8 cellular contexts compared by ENCODE assay signal in the genomic region with DNA sequence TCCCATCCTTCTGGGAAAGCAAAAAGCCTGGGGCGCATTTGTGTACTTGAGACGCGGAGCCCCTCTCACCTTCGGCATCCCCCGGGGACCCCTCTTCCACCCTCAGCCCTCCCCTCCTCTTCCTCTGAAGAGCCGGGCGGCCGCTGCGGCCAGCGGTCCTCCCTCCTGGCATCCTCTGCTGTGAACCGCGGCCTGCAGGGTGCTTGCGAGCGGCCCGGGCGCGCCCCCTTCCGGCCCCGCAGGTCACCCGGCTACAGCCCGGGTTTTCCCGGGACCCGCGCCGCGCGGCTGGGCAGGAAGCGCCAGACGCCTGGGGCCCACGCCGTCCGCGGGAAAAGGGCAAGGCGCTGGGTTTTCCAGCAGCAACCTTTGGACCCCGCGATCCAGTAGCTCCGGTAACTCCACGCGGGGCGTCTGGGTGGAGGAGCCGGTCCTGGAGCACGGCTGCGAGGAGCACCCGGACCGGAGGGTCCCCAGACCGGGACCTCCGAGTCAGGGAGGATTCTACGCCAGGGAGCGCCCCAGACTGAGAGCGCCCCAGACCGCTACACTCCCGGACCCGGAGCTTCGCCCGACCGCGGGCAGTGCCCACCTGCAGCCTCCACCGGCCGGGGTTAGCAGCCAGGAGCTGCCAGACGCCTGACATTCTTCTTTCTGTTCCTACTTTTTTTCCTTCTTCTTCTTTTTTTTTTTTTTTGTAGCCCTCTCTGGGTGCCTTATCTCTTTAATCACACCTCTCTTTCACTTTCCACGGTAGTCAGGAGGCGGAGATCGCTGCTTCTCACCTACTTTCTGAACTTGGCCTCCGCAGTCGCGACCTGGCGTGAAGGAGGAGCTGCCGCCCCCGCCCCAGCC. TPM values are rescaled to one million over a fixed set of nuclear protein-coding genes. Genes with fewer than 3 reads are reported as not detected.
A peak's percentile ranks its signal among the peaks of the same experiment; 100 is the strongest.
DNase-seq lines count a peak whose midpoint lies in the region; ATAC-seq, FAIRE-seq and TF ChIP-seq lines count a peak whose summit lies in the region.

TSS of gene IL18R1 (plus strand) at position 271 of the 855 bp plus-strand sequence. CDS start 6,865 bp downstream, outside the sequence.

- H2AFZ ChIP-seq in H1 (ENCODE audit: low read length), result peak within 1 kb of the TSS; percentile 55; the same call in 1 of the 2 replicates

- H2BK12ac ChIP-seq in H1 (ENCODE audit: low read depth, low read length), result no peak within 1 kb of the TSS

- H3K9me3 ChIP-seq in H1 (ENCODE audit: insufficient read depth in 2 of 2, low read depth in 1 of 2, low read length in 1 of 2) (no peaks in the 10 kb centered on the region), mesodermal cell (ENCODE audit: control insufficient read depth, low read length) (no peaks in the 10 kb centered on the region)

- no peak for TF ChIP-seq EP300 in H1 (IDR thresholded peaks at IDR 0.05; ENCODE audit: borderline replicate concordance in 1 of 2, low read depth in 2 of 2, low read length in 2 of 2)

- no peak within 1 kb of the TSS for H4K91ac ChIP-seq in H1 (replicated peaks; ENCODE audit: insufficient read length, low read length)

- H3K79me2 ChIP-seq in H1 (ENCODE audit: control insufficient read depth in 1 of 2, insufficient read depth in 2 of 2, low read length in 2 of 2), result no peaks in the 10 kb centered on the region

- H4K20me1 ChIP-seq in H1 (replicated peaks in 1 of 2; ENCODE audit: control insufficient read depth in 1 of 2, insufficient read depth in 2 of 2, low read length in 2 of 2), result no peaks in the 10 kb centered on the region

- H3K9me3 Mint-ChIP-seq in activated CD8-positive, alpha-beta T cell treated with anti-CD3 and anti-CD28 coated beads, Interleukin-2, amount 10 ng/mL, durations not matched to agents 7 days and 5 days (ENCODE audit: insufficient read depth), result no peaks in the 10 kb centered on the region

- POLR2A ChIA-PET in activated CD8-positive, alpha-beta T cell treated with anti-CD3 and anti-CD28 coated beads, Interleukin-2, amount 10 ng/mL, durations not matched to agents 7 days and 5 days (lab: Charles Lee), result interaction anchor here (0.6 to 1.0 kb wide), 2 partner anchors 87 to 99 kb away, joined by 3 to 5 read pairs; no protein-coding TSS in a partner anchor
- POLR2A ChIA-PET in H1 (lab: Charles Lee; ENCODE audit: partially characterized antibody), result no interaction called here

- H3K9ac ChIP-seq in H1 (replicated peaks in 1 of 4; ENCODE audit: extremely low read depth in 1 of 4, low read depth in 3 of 4, low read length in 3 of 4), result peak within 1 kb of the TSS in 1 of 4 experiments; percentile 20; a peak in 2 of 7 replicates

- H3K4me3 ChIP-seq in H1 (ENCODE audit: extremely low read depth in 1 of 4, insufficient read depth in 2 of 4, low read depth in 3 of 4, low read length in 4 of 4), result peak within 1 kb of the TSS; percentile 41 to 71 (median 54)
- peak within 1 kb of the TSS; percentile 49 for H3K4me3 ChIP-seq in mesodermal cell (ENCODE audit: extremely low read depth, insufficient read depth, low read length, poor library complexity, severe bottlenecking)

- H3K4me2 ChIP-seq in H1 (ENCODE audit: insufficient read depth in 1 of 2, low read depth in 2 of 2, low read length in 2 of 2), result peak within 1 kb of the TSS; percentile 35 to 74; a peak in 3 of 4 replicates

- H3K36me3 ChIP-seq in H1 (ENCODE audit: control insufficient read depth in 2 of 4, insufficient read depth in 4 of 4, low read length in 3 of 4) (no peaks in the 10 kb centered on the region), mesodermal cell (ENCODE audit: control insufficient read depth, insufficient read depth, low read length) (no peaks in the 10 kb centered on the region)

- peak within 1 kb of the TSS; percentile 96 for H3K27ac Mint-ChIP-seq in activated CD8-positive, alpha-beta T cell treated with anti-CD3 and anti-CD28 coated beads, Interleukin-2, amount 10 ng/mL, durations not matched to agents 7 days and 5 days

- TF ChIP-seq CTCF in H1 (IDR thresholded peaks at IDR 0.05; ENCODE audit: control extremely low read depth in 1 of 3, insufficient read depth in 1 of 3, low read depth in 1 of 3, low read length in 3 of 3), result peak; percentile 58 to 91 (median 77)

- FAIRE-seq in H1 (lab: Jason Lieb, UNC), result no peak

- no peak within 1 kb of the TSS for H3K23ac ChIP-seq in H1 (ENCODE audit: insufficient read length)

- peaks cover 38% of the 10 kb centered on the region for H3K36me3 Mint-ChIP-seq in activated CD8-positive, alpha-beta T cell treated with anti-CD3 and anti-CD28 coated beads, Interleukin-2, amount 10 ng/mL, durations not matched to agents 7 days and 5 days (ENCODE audit: low read depth)

- H3K27me3 ChIP-seq in H1 (replicated peaks in 1 of 4; ENCODE audit: control insufficient read depth in 3 of 4, extremely low read depth in 1 of 4, insufficient read depth in 3 of 4, low read length in 3 of 4), result peaks cover 0 to 13% (median 9%) of the 10 kb centered on the region in 4 experiments; a peak in 5 of 7 replicates

- H4K5ac ChIP-seq in H1 (ENCODE audit: insufficient read length, low read depth, low read length), result no peak within 1 kb of the TSS

- H3K23me2 ChIP-seq in H1 (ENCODE audit: low read depth, low read length), result no peaks in the 10 kb centered on the region; the same call in 1 of the 2 replicates

- peak within 1 kb of the TSS; percentile 100 for H3K4me3 Mint-ChIP-seq in activated CD8-positive, alpha-beta T cell treated with anti-CD3 and anti-CD28 coated beads, Interleukin-2, amount 10 ng/mL, durations not matched to agents 7 days and 5 days

- H2BK5ac ChIP-seq in H1 (ENCODE audit: low read depth, low read length), result no peak within 1 kb of the TSS

- TF ChIP-seq RAD21 in H1 (IDR thresholded peaks at IDR 0.05 in 1 of 2, conservative IDR thresholded peaks at IDR 0.05 in 1 of 2; ENCODE audit: low read depth in 2 of 2, low read length in 2 of 2), result peak; percentile 59 to 75

- peaks cover 54% of the 10 kb centered on the region for H3K4me1 Mint-ChIP-seq in activated CD8-positive, alpha-beta T cell treated with anti-CD3 and anti-CD28 coated beads, Interleukin-2, amount 10 ng/mL, durations not matched to agents 7 days and 5 days (ENCODE audit: low read depth)

- H3K56ac ChIP-seq in H1 (replicated peaks; ENCODE audit: insufficient read length, low read depth, low read length), result no peak within 1 kb of the TSS

- H3K14ac ChIP-seq in H1 (ENCODE audit: insufficient read length), result no peak within 1 kb of the TSS

- no peak within 1 kb of the TSS for H2AK5ac ChIP-seq in H1 (ENCODE audit: low read depth, low read length)

- CTCF ChIA-PET in activated CD8-positive, alpha-beta T cell treated with anti-CD3 and anti-CD28 coated beads, Interleukin-2, amount 10 ng/mL, durations not matched to agents 7 days and 5 days (lab: Charles Lee), result interaction anchor here (0.6 to 4.9 kb wide), 30 partner anchors 11 to 472 kb away, joined by 3 to 54 read pairs (median 4); no protein-coding TSS in a partner anchor
- CTCF ChIA-PET in H1 (lab: Charles Lee; ENCODE audit: partially characterized antibody), result interaction anchor here (0.7 to 1.9 kb wide), 13 partner anchors 12 to 1193 kb away, joined by 3 to 9 read pairs (median 3); no protein-coding TSS in a partner anchor

- WGBS in H1 (ENCODE audit: extremely low coverage in 1 of 2, insufficient coverage in 1 of 2, insufficient read length in 1 of 2, insufficient replicate concordance in 2 of 2, low coverage in 1 of 2, low lambda C conversion rate in 2 of 2, missing lambda C conversion rate in 1 of 2), 2 experiments, result 5% methylated on average over 39 of the region's 69 CpGs; no CpG with 5 or more reads in 1 of the 2 experiments
- 1 to 2% methylated on average over 39 to 58 of the region's 69 CpGs for WGBS in mesodermal cell (ENCODE audit: insufficient coverage in 2 of 2), 2 experiments

- ATAC-seq in GM18508 (IDR thresholded peaks at IDR 0.05; ENCODE audit: insufficient read depth, unreplicated experiment) (peak; percentile 64), HG03045 (IDR thresholded peaks at IDR 0.05; ENCODE audit: unreplicated experiment) (peak; percentile 91)
- peak; percentile 92 for ATAC-seq in activated CD8-positive, alpha-beta T cell treated with anti-CD3 and anti-CD28 coated beads, Interleukin-2, amount 10 ng/mL, durations not matched to agents 7 days and 5 days

- no peaks in the 10 kb centered on the region for H3K79me1 ChIP-seq in H1 (ENCODE audit: low read depth, low read length)

- no peaks in the 10 kb centered on the region for H3K27me3 Mint-ChIP-seq in activated CD8-positive, alpha-beta T cell treated with anti-CD3 and anti-CD28 coated beads, Interleukin-2, amount 10 ng/mL, durations not matched to agents 7 days and 5 days (ENCODE audit: low read depth)

- no peak within 1 kb of the TSS for H3K4ac ChIP-seq in H1 (replicated peaks; ENCODE audit: insufficient read length, low read depth, low read length)

- H3K27ac ChIP-seq in H1 (ENCODE audit: low read depth, low read length) (no peak within 1 kb of the TSS), mesodermal cell (ENCODE audit: low read depth, low read length, severe bottlenecking) (no peak within 1 kb of the TSS)

- no peak for TF ChIP-seq POLR2A in H1 (IDR thresholded peaks at IDR 0.05; ENCODE audit: control extremely low read depth in 1 of 2, low read depth in 2 of 2, low read length in 2 of 2)

- no peak within 1 kb of the TSS for H2BK120ac ChIP-seq in H1 (replicated peaks; ENCODE audit: low read depth, low read length)

- H2BK20ac ChIP-seq in H1 (ENCODE audit: low read length), result no peak within 1 kb of the TSS

- no peaks in the 10 kb centered on the region for H3K4me1 ChIP-seq in H1 (replicated peaks in 1 of 4; ENCODE audit: control insufficient read depth in 3 of 4, insufficient read depth in 4 of 4, low read length in 3 of 4)
- H3K4me1 ChIP-seq in mesodermal cell (ENCODE audit: control insufficient read depth, insufficient read depth, low read length, poor library complexity, severe bottlenecking), result no peaks in the 10 kb centered on the region

- DNase-seq in AG08395 (ENCODE audit: low spot score) (peak; percentile 77), NCI-H69 (lab: John Stamatoyannopoulos, UW) (peak; percentile 49), H1 (ENCODE audit: low read depth in 1 of 2, low spot score in 2 of 2) (peak; percentile 25 to 83)
- DNase-seq in activated CD8-positive, alpha-beta T cell treated with anti-CD3 and anti-CD28 coated beads, Interleukin-2, amount 10 ng/mL, durations not matched to agents 7 days and 5 days, result peak; percentile 81
- DNase-seq in stimulated activated CD8-positive, alpha-beta memory T cell treated with anti-CD3 and anti-CD28 coated beads, Interleukin-15, amount 100 ng/mL, for 24 hours (ENCODE audit: low read depth), result peak; percentile 42

- peak within 1 kb of the TSS; percentile 53; the same call in 1 of the 2 replicates for H4K8ac ChIP-seq in H1 (ENCODE audit: extremely low read depth, insufficient read depth, low read length)

- H3K18ac ChIP-seq in H1 (ENCODE audit: extremely low read depth, low read length), result no peak within 1 kb of the TSS; the same call in 1 of the 2 replicates

- H2BK15ac ChIP-seq in H1 (ENCODE audit: low read length), result no peak within 1 kb of the TSS

RNA-seq across cellular contexts. Expression of gene IL18R1, which starts in this region (rescaled TPM):
- total RNA-seq in activated CD8-positive, alpha-beta T cell treated with anti-CD3 and anti-CD28 coated beads, Interleukin-2, amount 10 ng/mL, durations not matched to agents 7 days and 5 days, result 10 to 100 TPM; 50.2 to 53.1 TPM
- 0.54 TPM in 1 of 2 replicates, not detected in the other for total RNA-seq in H1 (2021; fragmentation: NEBNext Ultra II Directional; extraction: Animal tissue kit (Norgen Biotek cat#: 25700))
- not detected in 2 replicates for polyA plus RNA-seq in H1 (2011; rRNA removed)
- 0.03 TPM for polyA plus RNA-seq in H1 (2011; cell fraction: cytosol; rRNA removed)
- not detected for polyA plus RNA-seq in H1 (2011; cell fraction: nucleus; rRNA removed)
- polyA plus RNA-seq in H1 (2012, experiment 1 of 2), result 0.09 TPM in 1 of 4 replicates, not detected in the others
- polyA plus RNA-seq in H1 (2012, experiment 2 of 2), result not detected
- polyA plus RNA-seq in H1 (2013, experiment 1 of 2), result 0.12 TPM
- polyA plus RNA-seq in H1 (2013, experiment 2 of 2), result 0.20 TPM
- not detected in 2 replicates for polyA minus RNA-seq in H1 (2011; rRNA and poly(A)+ RNA removed)
- not detected for polyA minus RNA-seq in H1 (2011; cell fraction: cytosol; rRNA and poly(A)+ RNA removed)
- polyA minus RNA-seq in H1 (2011; cell fraction: nucleus; rRNA and poly(A)+ RNA removed), result 2.4 TPM
- polyA plus RNA-seq in mesodermal cell (2013, experiment 1 of 2), result 2.9 TPM
- 2.2 TPM for polyA plus RNA-seq in mesodermal cell (2013, experiment 2 of 2)

Comparison
In these comparisons a context has a peak if more than half of its experiments do, and no peak if none do; other contexts are left out.
1. RNA of gene IL18R1 (total RNA-seq): 50.2 to 53.1 TPM in activated CD8-positive, alpha-beta T cell treated with anti-CD3 and anti-CD28 coated beads, Interleukin-2, amount 10 ng/mL, durations not matched to agents 7 days and 5 days; 0.54 TPM in H1; every median in the first group is over 10 times any median in the second.
2. Peak in every context shown above with its lines, with median percentiles within 50 percentile points of each other: DNase-seq and ATAC-seq.